8 cellular contexts compared by ENCODE assay signal in the genomic region with DNA sequence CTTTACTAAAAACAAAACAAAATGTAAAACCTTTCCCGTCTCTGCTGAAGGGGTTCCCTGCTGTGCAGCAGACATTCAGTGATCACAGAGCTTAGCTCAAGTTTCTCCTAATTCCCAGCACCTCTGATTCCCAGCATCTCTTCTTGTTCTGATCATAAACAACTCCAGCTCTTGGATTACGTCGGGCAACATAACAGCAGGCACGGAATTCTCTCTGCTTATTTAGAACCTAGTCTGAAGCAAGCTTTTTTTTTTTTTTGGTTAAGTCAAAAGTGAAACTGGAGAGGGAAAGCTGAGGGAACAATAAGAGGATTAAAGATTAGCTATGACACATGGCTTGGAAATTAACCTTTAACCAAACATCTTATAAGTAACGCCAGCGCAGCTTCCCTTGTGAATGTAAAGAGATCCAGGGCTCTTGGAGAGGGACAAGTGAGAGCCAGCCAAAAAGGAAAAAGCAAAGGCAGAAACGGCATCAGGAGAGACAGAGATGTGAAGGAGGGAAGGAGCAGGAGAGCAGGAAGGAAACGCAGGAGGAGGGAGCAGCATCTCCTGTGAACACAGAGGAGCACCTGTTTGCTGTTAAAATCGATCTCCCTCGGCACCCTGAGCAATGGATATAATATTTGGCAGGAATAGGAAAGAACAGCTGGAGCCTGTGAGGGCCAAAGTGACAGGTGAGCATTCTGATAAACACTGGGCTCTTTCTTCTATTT. TPM values are rescaled to one million over a fixed set of nuclear protein-coding genes. Genes with fewer than 3 reads are reported as not detected.
DNase-seq lines count a peak whose midpoint lies in the region; ATAC-seq, FAIRE-seq and TF ChIP-seq lines count a peak whose summit lies in the region.
"Had no signal": no experiment of that assay in that cellular context is flagged by ENCODE, and none has a peak within 500 bp of the region (broad histone marks: within the 10 kb centered on the region; RNA-seq: fewer than 3 reads in every experiment).

A gene with protein sequence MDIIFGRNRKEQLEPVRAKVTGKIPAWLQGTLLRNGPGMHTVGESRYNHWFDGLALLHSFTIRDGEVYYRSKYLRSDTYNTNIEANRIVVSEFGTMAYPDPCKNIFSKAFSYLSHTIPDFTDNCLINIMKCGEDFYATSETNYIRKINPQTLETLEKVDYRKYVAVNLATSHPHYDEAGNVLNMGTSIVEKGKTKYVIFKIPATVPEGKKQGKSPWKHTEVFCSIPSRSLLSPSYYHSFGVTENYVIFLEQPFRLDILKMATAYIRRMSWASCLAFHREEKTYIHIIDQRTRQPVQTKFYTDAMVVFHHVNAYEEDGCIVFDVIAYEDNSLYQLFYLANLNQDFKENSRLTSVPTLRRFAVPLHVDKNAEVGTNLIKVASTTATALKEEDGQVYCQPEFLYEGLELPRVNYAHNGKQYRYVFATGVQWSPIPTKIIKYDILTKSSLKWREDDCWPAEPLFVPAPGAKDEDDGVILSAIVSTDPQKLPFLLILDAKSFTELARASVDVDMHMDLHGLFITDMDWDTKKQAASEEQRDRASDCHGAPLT (plus strand): TSS at position 394 of the 716 bp plus-strand sequence. CDS start 220 bp downstream, at position 614.

- H3K27me3 Mint-ChIP-seq in mesothelial cell of epicardium (ENCODE audit: low read depth): no peaks in the 10 kb centered on the region
- H3K27me3 Mint-ChIP-seq in CD4-positive, alpha-beta T cell: no peaks in the 10 kb centered on the region

- POLR2A ChIA-PET in CD4-positive, alpha-beta T cell (lab: Charles Lee): no interaction called here

- H3K4me3 ChIP-seq in colonic mucosa: peak within 1 kb of the TSS; percentile 33

- peak within 1 kb of the TSS; percentile 88 for H3K27ac Mint-ChIP-seq in mesothelial cell of epicardium
- H3K27ac Mint-ChIP-seq in CD4-positive, alpha-beta T cell: no peak within 1 kb of the TSS

- intact Hi-C loops in colonic mucosa (cut with DNase I): no loop called here
- intact Hi-C loops in CD4-positive, alpha-beta T cell (cut with DNase I, micrococcal nuclease): no loop called here

- no peak for ATAC-seq in GM21529 (IDR thresholded peaks at IDR 0.05; ENCODE audit: unreplicated experiment)
- no peak for ATAC-seq in CD4-positive, alpha-beta T cell (ENCODE audit: poor library complexity)

- peak within 1 kb of the TSS; percentile 9 for H3K4me3 Mint-ChIP-seq in mesothelial cell of epicardium
- no peak within 1 kb of the TSS for H3K4me3 Mint-ChIP-seq in CD4-positive, alpha-beta T cell

- H3K36me3 Mint-ChIP-seq in mesothelial cell of epicardium: no peaks in the 10 kb centered on the region
- no peaks in the 10 kb centered on the region for H3K36me3 Mint-ChIP-seq in CD4-positive, alpha-beta T cell (ENCODE audit: low read depth)

- no peaks in the 10 kb centered on the region for H3K27me3 ChIP-seq in colonic mucosa
- no peaks in the 10 kb centered on the region for H3K27me3 ChIP-seq in CD4-positive, alpha-beta T cell (ENCODE audit: control insufficient read depth, insufficient read depth, low read length)

- CTCF ChIA-PET in CD4-positive, alpha-beta T cell (lab: Charles Lee): no interaction called here

- H3K9me3 Mint-ChIP-seq in mesothelial cell of epicardium: no peaks in the 10 kb centered on the region
- H3K9me3 Mint-ChIP-seq in CD4-positive, alpha-beta T cell: no peaks in the 10 kb centered on the region

- peak within 1 kb of the TSS in 1 of 2 donors; percentile 72 for H3K9ac ChIP-seq in colonic mucosa (ENCODE audit: low read depth in 2 of 2, low read length in 2 of 2)

- peak; percentile 57 for FAIRE-seq in GM19239 (lab: Jason Lieb, UNC)

- peak within 1 kb of the TSS; percentile 78 for H3K27ac ChIP-seq in colonic mucosa
- no peak within 1 kb of the TSS for H3K27ac ChIP-seq in CD4-positive, alpha-beta T cell (ENCODE audit: low read depth, low read length)

- DNase-seq in GM19239 (ENCODE audit: insufficient read length, low spot score) (no peak), NCI-H2107 (lab: John Stamatoyannopoulos, UW) (peak; percentile 49), colonic mucosa (peak; percentile 55), mesothelial cell of epicardium (ENCODE audit: low spot score in 2 of 2, unreplicated experiment in 2 of 2) (no peak), T-helper 1 cell (no peak)
- no peak for DNase-seq in CD4-positive, alpha-beta T cell

- no peaks in the 10 kb centered on the region for H3K4me1 ChIP-seq in colonic mucosa

- TF ChIP-seq CTCF in colonic mucosa (IDR thresholded peaks at IDR 0.05) (no peak), mesothelial cell of epicardium (IDR thresholded peaks at IDR 0.05; ENCODE audit: unreplicated experiment) (no peak)
- no peak for TF ChIP-seq CTCF in CD4-positive, alpha-beta T cell (IDR thresholded peaks at IDR 0.05)

- no peaks in the 10 kb centered on the region for H3K9me3 ChIP-seq in colonic mucosa
- H3K9me3 ChIP-seq in CD4-positive, alpha-beta T cell (ENCODE audit: control insufficient read depth, low read length): no peaks in the 10 kb centered on the region

- H3K36me3 ChIP-seq in colonic mucosa: no peaks in the 10 kb centered on the region

- peaks cover 9% of the 10 kb centered on the region for H3K4me1 Mint-ChIP-seq in mesothelial cell of epicardium
- H3K4me1 Mint-ChIP-seq in CD4-positive, alpha-beta T cell (ENCODE audit: low read depth): peaks cover 6% of the 10 kb centered on the region

RNA-seq across cellular contexts. Expression of the gene that starts here (rescaled TPM):
- 1 to 10 TPM; 2.1 to 6.1 TPM for total RNA-seq in colonic mucosa
- not detected in 3 replicates for total RNA-seq in mesothelial cell of epicardium
- not detected for total RNA-seq in CD4-positive, alpha-beta T cell
- total RNA-seq: activated CD8-positive, alpha-beta memory T cell treated with anti-CD3 and anti-CD28 coated beads for 36 hours had no signal

Comparison
In these comparisons a context has a peak if more than half of its experiments do, and no peak if none do; other contexts are left out.
1. DNase-seq: peak in NCI-H2107 (single experiment) and colonic mucosa (single experiment); none in GM19239 (single experiment), mesothelial cell of epicardium (0 of 2), T-helper 1 cell (0 of 5) and CD4-positive, alpha-beta T cell (0 of 10).